Comparison of ENCODE assay signal across 8 cellular contexts in the genomic region with DNA sequence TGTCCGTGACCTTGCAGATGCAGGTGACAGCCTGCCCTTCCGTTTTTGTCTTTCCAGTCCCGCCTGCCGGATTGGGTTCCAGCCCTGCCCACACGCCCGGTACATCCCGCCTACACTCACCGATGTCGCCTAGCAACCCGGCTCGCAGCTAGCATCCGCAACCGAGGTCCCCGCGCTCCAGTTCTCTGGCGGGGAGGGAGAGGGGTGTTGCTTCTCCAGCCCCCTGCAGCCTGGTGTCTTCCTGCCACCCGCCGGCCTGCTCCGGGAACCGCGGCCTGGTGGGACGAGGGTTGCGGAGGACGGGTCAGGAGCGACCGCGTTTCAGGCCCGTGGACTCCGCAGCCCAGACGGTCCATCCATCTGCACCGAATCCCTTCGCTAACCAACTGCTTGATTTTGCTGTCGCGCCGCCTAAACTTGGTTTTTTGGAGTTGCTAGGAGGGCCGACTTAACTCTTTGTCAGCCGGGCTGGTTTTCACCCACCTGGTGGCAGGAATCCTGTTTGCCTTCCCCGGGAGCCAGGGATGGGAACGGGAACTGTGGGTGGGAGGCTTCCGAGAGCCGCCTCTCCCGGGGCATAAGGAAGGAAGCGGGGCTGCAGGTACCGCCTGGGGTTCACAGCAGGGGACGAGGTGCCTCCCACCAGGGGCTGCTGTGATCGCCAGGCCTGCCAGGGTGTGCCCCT. TPM values are rescaled to one million over a fixed set of nuclear protein-coding genes. Genes with fewer than 3 reads are reported as not detected.
DNase-seq lines count a peak whose midpoint lies in the region; TF ChIP-seq lines count a peak whose summit lies in the region.

No MANE protein-coding gene starts in this region.

- peaks cover 12% of the 10 kb centered on the region for H3K4me1 ChIP-seq in effector memory CD4-positive, alpha-beta T cell (ENCODE audit: control insufficient read depth, insufficient read depth, low read length, poor library complexity, severe bottlenecking)
- H3K4me1 ChIP-seq in thyroid gland = peaks cover 0 to 11% of the 10 kb centered on the region in 2 donors

- intact Hi-C loops in thyroid gland (cut with DNase I) = no loop called here

- H3K36me3 Mint-ChIP-seq in activated CD4-positive, alpha-beta memory T cell treated with anti-CD3 and anti-CD28 coated beads, Interleukin-2, amount 10 ng/mL, durations not matched to agents 7 days and 5 days (ENCODE audit: low read depth) = peaks cover 7% of the 10 kb centered on the region
- H3K36me3 Mint-ChIP-seq in nephron (ENCODE audit: low read depth) = no peaks in the 10 kb centered on the region

- H3K4me3 Mint-ChIP-seq in activated CD4-positive, alpha-beta memory T cell treated with anti-CD3 and anti-CD28 coated beads, Interleukin-2, amount 10 ng/mL, durations not matched to agents 7 days and 5 days = peak overlapping the region; percentile 40
- H3K4me3 Mint-ChIP-seq in nephron = peak overlapping the region; percentile 38 to 59 (median 47)

- H3K27me3 ChIP-seq in effector memory CD4-positive, alpha-beta T cell (replicated peaks; ENCODE audit: control insufficient read depth, insufficient read depth, low read length, poor library complexity, severe bottlenecking) = no peaks in the 10 kb centered on the region
- H3K27me3 ChIP-seq in thyroid gland = peaks cover 9% of the 10 kb centered on the region

- WGBS in thyroid gland, 2 donors = 2 to 15% methylated on average over 11 to 21 of the region's 46 CpGs

- no peak for TF ChIP-seq POLR2A in thyroid gland (IDR thresholded peaks at IDR 0.05)

- H3K4me1 Mint-ChIP-seq in activated CD4-positive, alpha-beta memory T cell treated with anti-CD3 and anti-CD28 coated beads, Interleukin-2, amount 10 ng/mL, durations not matched to agents 7 days and 5 days = peaks cover 28% of the 10 kb centered on the region
- no peaks in the 10 kb centered on the region for H3K4me1 Mint-ChIP-seq in nephron

- H3K36me3 ChIP-seq in effector memory CD4-positive, alpha-beta T cell (ENCODE audit: control insufficient read depth, insufficient read depth, low read length) = no peaks in the 10 kb centered on the region
- H3K36me3 ChIP-seq in thyroid gland = no peaks in the 10 kb centered on the region

- CTCF ChIA-PET in activated CD4-positive, alpha-beta memory T cell treated with anti-CD3 and anti-CD28 coated beads, Interleukin-2, amount 10 ng/mL, durations not matched to agents 7 days and 5 days (lab: Charles Lee) = no interaction called here

- no peaks in the 10 kb centered on the region for H3K9me3 ChIP-seq in effector memory CD4-positive, alpha-beta T cell (ENCODE audit: control insufficient read depth, low read length)
- no peaks in the 10 kb centered on the region for H3K9me3 ChIP-seq in thyroid gland

- no peak overlapping the region for H3K27ac ChIP-seq in effector memory CD4-positive, alpha-beta T cell (ENCODE audit: insufficient read depth, low read length, poor library complexity, severe bottlenecking)
- no peak overlapping the region for H3K27ac ChIP-seq in thyroid gland

- DNase-seq in DMS 273 (lab: John Stamatoyannopoulos, UW; ENCODE audit: unreplicated experiment) (peak; percentile 87), DMS 273 treated with DMSO at 0.1 percent for 48 hours (lab: John Stamatoyannopoulos, UW) (no peak), thyroid gland (peak; percentile 36 to 37), globus pallidus (ENCODE audit: low spot score) (no peak), foreskin melanocyte (no peak)
- DNase-seq in activated CD4-positive, alpha-beta memory T cell treated with anti-CD3 and anti-CD28 coated beads, Interleukin-2, amount 10 ng/mL, durations not matched to agents 7 days and 5 days = peak; percentile 74
- DNase-seq in effector memory CD4-positive, alpha-beta T cell = peak; percentile 37 to 45 (median 42)

- peaks cover 6% of the 10 kb centered on the region for H3K27me3 Mint-ChIP-seq in activated CD4-positive, alpha-beta memory T cell treated with anti-CD3 and anti-CD28 coated beads, Interleukin-2, amount 10 ng/mL, durations not matched to agents 7 days and 5 days
- H3K27me3 Mint-ChIP-seq in nephron (ENCODE audit: low read depth) = peaks cover 58% of the 10 kb centered on the region

- TF ChIP-seq CTCF in nephron (IDR thresholded peaks at IDR 0.05; ENCODE audit: unreplicated experiment in 3 of 3) (peak in 1 of 3 experiments; percentile 17), thyroid gland (IDR thresholded peaks at IDR 0.05) (no peak)

- no peak overlapping the region for H3K27ac Mint-ChIP-seq in activated CD4-positive, alpha-beta memory T cell treated with anti-CD3 and anti-CD28 coated beads, Interleukin-2, amount 10 ng/mL, durations not matched to agents 7 days and 5 days
- no peak overlapping the region for H3K27ac Mint-ChIP-seq in nephron

- H3K4me3 ChIP-seq in effector memory CD4-positive, alpha-beta T cell (ENCODE audit: insufficient read depth, low read depth, low read length, poor library complexity, severe bottlenecking) = peak overlapping the region; percentile 37
- H3K4me3 ChIP-seq in thyroid gland (replicated peaks in 1 of 3) = no peak overlapping the region

- POLR2A ChIA-PET in activated CD4-positive, alpha-beta memory T cell treated with anti-CD3 and anti-CD28 coated beads, Interleukin-2, amount 10 ng/mL, durations not matched to agents 7 days and 5 days (lab: Charles Lee) = no interaction called here

- H3K9me3 Mint-ChIP-seq in activated CD4-positive, alpha-beta memory T cell treated with anti-CD3 and anti-CD28 coated beads, Interleukin-2, amount 10 ng/mL, durations not matched to agents 7 days and 5 days = peaks cover 4% of the 10 kb centered on the region
- H3K9me3 Mint-ChIP-seq in nephron = peaks cover 9% of the 10 kb centered on the region

RNA-seq across cellular contexts. Expression of a gene that starts 15.4 kb away (rescaled TPM):
- 10 to 100 TPM; 13.9 to 15.9 TPM for total RNA-seq in activated CD4-positive, alpha-beta memory T cell treated with anti-CD3 and anti-CD28 coated beads, Interleukin-2, amount 10 ng/mL, durations not matched to agents 7 days and 5 days
- 10 to 100 TPM in 1 of 4 donors, 1 to 10 TPM in 2, under 1 TPM in 1; 0.93 to 14.7 (median 2.7) TPM for total RNA-seq in thyroid gland

RNA-seq across cellular contexts. Expression of a gene that starts 29.5 kb away (rescaled TPM):
- not detected for total RNA-seq in activated CD4-positive, alpha-beta memory T cell treated with anti-CD3 and anti-CD28 coated beads, Interleukin-2, amount 10 ng/mL, durations not matched to agents 7 days and 5 days
- not detected for total RNA-seq in thyroid gland

RNA-seq across cellular contexts. Expression of a gene that starts 39.1 kb away (rescaled TPM):
- 10 to 100 TPM; 71.5 to 75.8 TPM for total RNA-seq in activated CD4-positive, alpha-beta memory T cell treated with anti-CD3 and anti-CD28 coated beads, Interleukin-2, amount 10 ng/mL, durations not matched to agents 7 days and 5 days
- 100 to 1,000 TPM in 2 of 4 donors, 10 to 100 TPM in 2; 84.0 to 131 (median 102) TPM for total RNA-seq in thyroid gland

RNA-seq across cellular contexts. Expression of a gene that starts 40.1 kb away (rescaled TPM):
- total RNA-seq in activated CD4-positive, alpha-beta memory T cell treated with anti-CD3 and anti-CD28 coated beads, Interleukin-2, amount 10 ng/mL, durations not matched to agents 7 days and 5 days = 10 to 100 TPM; 55.8 to 64.7 TPM
- total RNA-seq in thyroid gland = 10 to 100 TPM; 33.6 to 42.9 (median 38.1) TPM

Comparison
In these comparisons a context has a peak if more than half of its experiments do, and no peak if none do; other contexts are left out.
1. DNase-seq: peak in DMS 273 (single experiment), activated CD4-positive, alpha-beta memory T cell treated with anti-CD3 and anti-CD28 coated beads, Interleukin-2, amount 10 ng/mL, durations not matched to agents 7 days and 5 days (single experiment), effector memory CD4-positive, alpha-beta T cell (3 of 3) and thyroid gland (2 of 2); none in DMS 273 treated with DMSO at 0.1 percent for 48 hours (single experiment), globus pallidus (single experiment) and foreskin melanocyte (single experiment).